Comparison of ENCODE assay signal across 23 cellular contexts in genomic region chr12:78177298-78177697, GRCh38.
"Had no signal": no experiment of that assay in that cellular context is flagged by ENCODE, and none has a peak within 500 bp of the region (broad histone marks: within the 10 kb centered on the region; RNA-seq: fewer than 3 reads in every experiment).

No MANE protein-coding gene starts in this region.

- H3K27me3 Mint-ChIP-seq: activated naive CD8-positive, alpha-beta T cell treated with anti-CD3 and anti-CD28 coated beads, Interleukin-2, amount 10 ng/mL, durations not matched to agents 7 days and 5 days; activated T-cell treated with anti-CD3 and anti-CD28 coated beads, Interleukin-2, amount 50 U/mL, for 24 hours; naive thymus-derived CD4-positive, alpha-beta T cell; stimulated activated naive CD8-positive, alpha-beta T cell treated with anti-CD3 and anti-CD28 coated beads, Interleukin-15, Interleukin-2, amounts not matched to agents 100 ng/mL and 50 ng/mL, for 24 hours had no signal

- H3K4me3 ChIP-seq: cardiac muscle cell, esophagus muscularis mucosa, gastroesophageal sphincter, ovary, psoas muscle, suprapubic skin had no signal

- ATAC-seq: activated CD8-positive, alpha-beta T cell treated with anti-CD3 and anti-CD28 coated beads, Interleukin-2, amount 10 ng/mL, durations not matched to agents 7 days and 5 days; gastroesophageal sphincter; naive thymus-derived CD4-positive, alpha-beta T cell; psoas muscle; right cardiac atrium had no signal

- H3K27me3 ChIP-seq: cardiac muscle cell, esophagus muscularis mucosa, gastroesophageal sphincter, ovary, suprapubic skin had no signal

- DNase-seq: activated CD4-positive, alpha-beta T cell treated with anti-CD3 and anti-CD28 coated beads for 48 hours; activated CD4-positive, CD25-positive, alpha-beta regulatory T cell; activated CD8-positive, alpha-beta T cell treated with anti-CD3 and anti-CD28 coated beads, Interleukin-2, amount 10 ng/mL, durations not matched to agents 7 days and 5 days; activated naive CD4-positive, alpha-beta T cell treated with Interleukin-2 at 50 U/mL for 16 hours; activated naive CD8-positive, alpha-beta T cell treated with anti-CD3 and anti-CD28 coated beads, Interleukin-2, amount 10 ng/mL, durations not matched to agents 7 days and 5 days; activated T-cell treated with anti-CD3 and anti-CD28 coated beads, Interleukin-2, amount 50 U/mL, for 24 hours; amygdala; dermis blood vessel endothelial cell; effector memory CD4-positive, alpha-beta T cell; immature natural killer cell; mesendoderm; naive thymus-derived CD4-positive, alpha-beta T cell; ovary; psoas muscle; right cardiac atrium; stimulated activated CD4-positive, alpha-beta T cell treated with anti-CD3 and anti-CD28 coated beads, Interleukin-2, amount 100 ng/mL, for 24 hours; trophoblast cell had no signal

- H3K36me3 Mint-ChIP-seq: activated naive CD8-positive, alpha-beta T cell treated with anti-CD3 and anti-CD28 coated beads, Interleukin-2, amount 10 ng/mL, durations not matched to agents 7 days and 5 days; immature natural killer cell; naive thymus-derived CD4-positive, alpha-beta T cell had no signal

- H3K9me3 Mint-ChIP-seq: activated naive CD8-positive, alpha-beta T cell treated with anti-CD3 and anti-CD28 coated beads, Interleukin-2, amount 10 ng/mL, durations not matched to agents 7 days and 5 days; activated T-helper 2 cell treated with anti-CD3 and anti-CD28 coated beads, Interferon-gamma antibody, Interleukin-2, Interleukin-4, amounts not matched to agents 10 μg/mL and 5 μg/mL and 100 μg/mL, durations not matched to agents 14 hours and 24 hours and 36 hours; stimulated activated naive CD8-positive, alpha-beta T cell treated with anti-CD3 and anti-CD28 coated beads, Interleukin-15, Interleukin-2, amounts not matched to agents 100 ng/mL and 50 ng/mL, for 24 hours had no signal

- H3K36me3 ChIP-seq: cardiac muscle cell, gastroesophageal sphincter, ovary, suprapubic skin had no signal

- H3K27ac Mint-ChIP-seq: activated CD8-positive, alpha-beta T cell treated with anti-CD3 and anti-CD28 coated beads, Interleukin-2, amount 10 ng/mL, durations not matched to agents 7 days and 5 days; activated naive CD8-positive, alpha-beta T cell treated with anti-CD3 and anti-CD28 coated beads, Interleukin-2, amount 10 ng/mL, durations not matched to agents 7 days and 5 days; activated T-cell treated with anti-CD3 and anti-CD28 coated beads, Interleukin-2, amount 50 U/mL, for 24 hours; activated T-helper 2 cell treated with anti-CD3 and anti-CD28 coated beads, Interferon-gamma antibody, Interleukin-2, Interleukin-4, amounts not matched to agents 10 μg/mL and 5 μg/mL and 100 μg/mL, durations not matched to agents 14 hours and 24 hours and 36 hours; immature natural killer cell; naive thymus-derived CD4-positive, alpha-beta T cell; stimulated activated naive CD8-positive, alpha-beta T cell treated with anti-CD3 and anti-CD28 coated beads, Interleukin-15, Interleukin-2, amounts not matched to agents 100 ng/mL and 50 ng/mL, for 24 hours had no signal

- H3K27ac ChIP-seq: cardiac muscle cell, esophagus muscularis mucosa, gastroesophageal sphincter, ovary, psoas muscle, suprapubic skin had no signal

- H3K4me3 Mint-ChIP-seq: activated CD8-positive, alpha-beta T cell treated with anti-CD3 and anti-CD28 coated beads, Interleukin-2, amount 10 ng/mL, durations not matched to agents 7 days and 5 days; activated naive CD8-positive, alpha-beta T cell treated with anti-CD3 and anti-CD28 coated beads, Interleukin-2, amount 10 ng/mL, durations not matched to agents 7 days and 5 days; activated T-cell treated with anti-CD3 and anti-CD28 coated beads, Interleukin-2, amount 50 U/mL, for 24 hours; immature natural killer cell; naive thymus-derived CD4-positive, alpha-beta T cell; stimulated activated naive CD8-positive, alpha-beta T cell treated with anti-CD3 and anti-CD28 coated beads, Interleukin-15, Interleukin-2, amounts not matched to agents 100 ng/mL and 50 ng/mL, for 24 hours had no signal

- H3K9me3 ChIP-seq: esophagus muscularis mucosa, gastroesophageal sphincter, ovary, psoas muscle, suprapubic skin had no signal

- H3K4me1 ChIP-seq: esophagus muscularis mucosa, gastroesophageal sphincter, psoas muscle, suprapubic skin had no signal

- H3K4me1 Mint-ChIP-seq: activated naive CD8-positive, alpha-beta T cell treated with anti-CD3 and anti-CD28 coated beads, Interleukin-2, amount 10 ng/mL, durations not matched to agents 7 days and 5 days; immature natural killer cell; naive thymus-derived CD4-positive, alpha-beta T cell had no signal
